In the genomic region with DNA sequence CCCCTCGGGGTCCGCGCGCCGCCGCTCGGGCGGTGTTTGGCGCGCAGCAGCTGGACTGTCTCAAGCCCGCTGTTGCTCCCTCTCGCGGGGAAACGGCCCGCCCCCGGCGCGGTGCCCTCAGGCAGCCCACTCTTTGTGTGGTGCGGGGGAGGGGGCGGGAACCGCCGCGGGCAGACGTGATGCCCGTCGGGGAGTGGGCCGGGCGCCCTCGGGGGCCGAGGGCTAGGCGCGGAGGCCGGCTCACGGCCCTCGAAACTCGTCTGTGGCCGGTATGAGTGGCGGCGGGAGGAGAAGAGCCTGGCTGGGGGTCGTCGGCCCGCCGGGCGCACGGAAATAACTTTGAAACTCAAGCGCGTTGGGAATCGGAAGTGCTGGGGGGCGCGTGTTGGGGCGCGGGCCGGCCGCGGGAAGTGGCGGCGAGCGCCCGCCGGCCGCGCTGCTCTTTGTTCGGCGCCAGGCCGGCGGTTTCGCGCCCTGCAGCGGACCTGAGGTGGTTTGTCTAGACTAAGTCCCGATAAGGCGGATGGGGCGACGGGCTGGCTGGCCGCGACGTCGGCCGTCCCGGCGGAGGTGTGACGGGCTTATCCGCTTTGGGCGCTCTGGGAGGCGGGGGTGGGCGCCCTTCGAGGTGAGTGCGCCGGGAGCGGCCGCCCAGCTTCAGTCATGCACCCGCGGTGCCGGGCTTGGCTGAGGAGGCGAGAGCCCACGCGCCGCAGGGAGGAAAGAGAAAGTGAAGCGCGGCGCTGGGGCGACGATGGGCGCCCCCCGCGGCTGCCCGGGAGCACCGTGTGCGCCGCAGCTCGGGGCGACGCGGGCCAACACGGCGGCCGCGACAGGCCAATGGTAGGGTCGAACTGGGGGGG, we compare ENCODE assay signal across 1 cellular context.
A peak's percentile ranks its signal among the peaks of the same experiment; 100 is the strongest.
TF ChIP-seq lines count a peak whose summit lies in the region.

No MANE protein-coding gene starts in this region.

TF ChIP-seq in H1, 55 proteins besides CTCF, POLR2A, EP300 and RAD21:
- TF ChIP-seq KDM4A (IDR thresholded peaks at IDR 0.05; ENCODE audit: low read depth, low read length, severe bottlenecking) (peak; percentile 1), CHD1 (IDR thresholded peaks at IDR 0.05; ENCODE audit: low read depth, low read length) (peak; percentile 38), ASH2L (IDR thresholded peaks at IDR 0.05; ENCODE audit: low read length) (peak; percentile 8), TCF12 (IDR thresholded peaks at IDR 0.05; ENCODE audit: low read depth, low read length) (no peak), PHF8 (conservative IDR thresholded peaks at IDR 0.05; ENCODE audit: low read depth, low read length) (peak; percentile 71), TAF1 (IDR thresholded peaks at IDR 0.05; ENCODE audit: low read depth, low read length) (0 out of 2 replicates have a peak, but pooled peaks have one; percentile 20), SUZ12 (IDR thresholded peaks at IDR 0.05; ENCODE audit: low read length) (no peak), POLR2AphosphoS5 (IDR thresholded peaks at IDR 0.05; ENCODE audit: low read depth, low read length) (peak; percentile 89; the same call in 1 of the 2 replicates), TAF7 (optimal IDR thresholded peaks at IDR 0.05; ENCODE audit: borderline replicate concordance, low read depth, low read length) (peak; percentile 93), SIRT6 (IDR thresholded peaks at IDR 0.05; ENCODE audit: low read length) (peak; percentile 29), HDAC2 (IDR thresholded peaks at IDR 0.05; ENCODE audit: borderline replicate concordance in 1 of 2, low read depth in 2 of 2, low read length in 2 of 2) (no peak)
- TF ChIP-seq, protein P1, sequence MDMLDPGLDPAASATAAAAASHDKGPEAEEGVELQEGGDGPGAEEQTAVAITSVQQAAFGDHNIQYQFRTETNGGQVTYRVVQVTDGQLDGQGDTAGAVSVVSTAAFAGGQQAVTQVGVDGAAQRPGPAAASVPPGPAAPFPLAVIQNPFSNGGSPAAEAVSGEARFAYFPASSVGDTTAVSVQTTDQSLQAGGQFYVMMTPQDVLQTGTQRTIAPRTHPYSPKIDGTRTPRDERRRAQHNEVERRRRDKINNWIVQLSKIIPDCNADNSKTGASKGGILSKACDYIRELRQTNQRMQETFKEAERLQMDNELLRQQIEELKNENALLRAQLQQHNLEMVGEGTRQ (IDR thresholded peaks at IDR 0.05; ENCODE audit: low read length), result no peak
